Comparison of ENCODE assay signal across 1 cellular context in genomic region chr12:70242695-70243509, GRCh38.
TF ChIP-seq lines count a peak whose summit lies in the region.

TSS of gene CNOT2 (plus strand) at chr12:70243433. CDS start at chr12:70278227, 34,794 bp downstream.

TF ChIP-seq in K562, 482 proteins besides CTCF, POLR2A, EP300 and RAD21 (continued from another document and continues in another):
- TF ChIP-seq ZNF609 (CRISPR knock-in tag; IDR thresholded peaks at IDR 0.05; ENCODE audit: borderline replicate concordance) (0 out of 2 replicates have a peak, but pooled peaks have one; percentile 64), ZNF584 (CRISPR knock-in tag; IDR thresholded peaks at IDR 0.05; ENCODE audit: low read depth) (peak; percentile 60; the same call in 1 of the 2 replicates), HNRNPH1 (optimal IDR thresholded peaks at IDR 0.05; ENCODE audit: low read depth, low read length) (no peak), SNIP1 (IDR thresholded peaks at IDR 0.05; ENCODE audit: low read depth) (no peak), ZNF518B (CRISPR knock-in tag; IDR thresholded peaks at IDR 0.05) (no peak), ZNF740 (CRISPR knock-in tag; IDR thresholded peaks at IDR 0.05) (peak; percentile 84), ZNF740 (tag; IDR thresholded peaks at IDR 0.05) (no peak), ZBTB8A (IDR thresholded peaks at IDR 0.05; ENCODE audit: partially characterized antibody) (no peak), NEUROD1 (IDR thresholded peaks at IDR 0.05; ENCODE audit: borderline replicate concordance, low read depth, low read length, partially characterized antibody) (peak; percentile 64), ZNF551 (CRISPR knock-in tag; IDR thresholded peaks at IDR 0.05) (no peak), DPF2 (IDR thresholded peaks at IDR 0.05) (peak; percentile 70; the same call in 1 of the 2 replicates), SUPT5H (IDR thresholded peaks at IDR 0.05) (peak; percentile 95), ZNF354B (CRISPR knock-in tag; IDR thresholded peaks at IDR 0.05) (no peak), NR4A1 (CRISPR knock-in tag; IDR thresholded peaks at IDR 0.05) (no peak), NR4A1 (tag; IDR thresholded peaks at IDR 0.05) (no peak; the same call in 1 of the 2 replicates), ID3 (CRISPR knock-in tag; IDR thresholded peaks at IDR 0.05) (no peak), ID3 (tag; IDR thresholded peaks at IDR 0.05) (peak; percentile 42; the same call in 1 of the 2 replicates), HSF4 (CRISPR knock-in tag; IDR thresholded peaks at IDR 0.05; ENCODE audit: borderline replicate concordance) (no peak), MBD2 (IDR thresholded peaks at IDR 0.05; ENCODE audit: borderline replicate concordance, low read depth) (no peak; the same call in 1 of the 2 replicates), GATAD2A (IDR thresholded peaks at IDR 0.05) (no peak), ZNF561 (CRISPR knock-in tag; conservative IDR thresholded peaks at IDR 0.05) (no peak), JUN (IDR thresholded peaks at IDR 0.05; ENCODE audit: borderline replicate concordance, low read depth, low read length) (peak; percentile 67), JUN (CRISPR knock-in tag; IDR thresholded peaks at IDR 0.05; ENCODE audit: borderline replicate concordance) (no peak), NCOA2 (IDR thresholded peaks at IDR 0.05; ENCODE audit: partially characterized antibody in 2 of 2) (no peak), CREM (IDR thresholded peaks at IDR 0.05; ENCODE audit: low read depth) (peak; percentile 94), HNRNPL (IDR thresholded peaks at IDR 0.05; ENCODE audit: low read depth, low read length) (no peak), ELK3 (CRISPR knock-in tag; IDR thresholded peaks at IDR 0.05) (no peak), ZNF121 (CRISPR knock-in tag; conservative IDR thresholded peaks at IDR 0.05) (no peak), CBX1 (IDR thresholded peaks at IDR 0.05; ENCODE audit: low read depth) (peak; percentile 65; the same call in 1 of the 2 replicates), HBP1 (CRISPR knock-in tag; IDR thresholded peaks at IDR 0.05) (no peak), ZBTB49 (CRISPR knock-in tag; IDR thresholded peaks at IDR 0.05; ENCODE audit: borderline replicate concordance) (peak; percentile 80; the same call in 1 of the 2 replicates), ZNF57 (CRISPR knock-in tag; IDR thresholded peaks at IDR 0.05) (no peak), RBM39 (optimal IDR thresholded peaks at IDR 0.05; ENCODE audit: low read depth, low read length) (no peak), SRSF1 (IDR thresholded peaks at IDR 0.05; ENCODE audit: low read depth, low read length) (no peak), KLF6 (CRISPR knock-in tag; IDR thresholded peaks at IDR 0.05; ENCODE audit: borderline replicate concordance) (no peak), PYGO2 (tag; IDR thresholded peaks at IDR 0.05) (no peak), RAD51 (IDR thresholded peaks at IDR 0.05; ENCODE audit: borderline replicate concordance, low read depth) (no peak), TAF1 (IDR thresholded peaks at IDR 0.05; ENCODE audit: control insufficient read depth, extremely low read depth, insufficient read depth, low read length, severe bottlenecking) (peak; percentile 86), MBD1 (CRISPR knock-in tag; IDR thresholded peaks at IDR 0.05) (no peak), ZNF280B (CRISPR knock-in tag; IDR thresholded peaks at IDR 0.05) (no peak), TFE3 (CRISPR knock-in tag; IDR thresholded peaks at IDR 0.05) (no peak), MAFG (tag; conservative IDR thresholded peaks at IDR 0.05) (0 out of 2 replicates have a peak, but pooled peaks have one; percentile 19), NR2F6 (CRISPR knock-in tag; IDR thresholded peaks at IDR 0.05) (no peak), TEAD4 (IDR thresholded peaks at IDR 0.05; ENCODE audit: low read length) (no peak), TEAD4 (CRISPR knock-in tag; IDR thresholded peaks at IDR 0.05; ENCODE audit: borderline replicate concordance) (no peak), U2AF2 (optimal IDR thresholded peaks at IDR 0.05; ENCODE audit: low read depth, low read length) (no peak)
